Comparison of ENCODE assay signal across 8 cellular contexts in the genomic region with DNA sequence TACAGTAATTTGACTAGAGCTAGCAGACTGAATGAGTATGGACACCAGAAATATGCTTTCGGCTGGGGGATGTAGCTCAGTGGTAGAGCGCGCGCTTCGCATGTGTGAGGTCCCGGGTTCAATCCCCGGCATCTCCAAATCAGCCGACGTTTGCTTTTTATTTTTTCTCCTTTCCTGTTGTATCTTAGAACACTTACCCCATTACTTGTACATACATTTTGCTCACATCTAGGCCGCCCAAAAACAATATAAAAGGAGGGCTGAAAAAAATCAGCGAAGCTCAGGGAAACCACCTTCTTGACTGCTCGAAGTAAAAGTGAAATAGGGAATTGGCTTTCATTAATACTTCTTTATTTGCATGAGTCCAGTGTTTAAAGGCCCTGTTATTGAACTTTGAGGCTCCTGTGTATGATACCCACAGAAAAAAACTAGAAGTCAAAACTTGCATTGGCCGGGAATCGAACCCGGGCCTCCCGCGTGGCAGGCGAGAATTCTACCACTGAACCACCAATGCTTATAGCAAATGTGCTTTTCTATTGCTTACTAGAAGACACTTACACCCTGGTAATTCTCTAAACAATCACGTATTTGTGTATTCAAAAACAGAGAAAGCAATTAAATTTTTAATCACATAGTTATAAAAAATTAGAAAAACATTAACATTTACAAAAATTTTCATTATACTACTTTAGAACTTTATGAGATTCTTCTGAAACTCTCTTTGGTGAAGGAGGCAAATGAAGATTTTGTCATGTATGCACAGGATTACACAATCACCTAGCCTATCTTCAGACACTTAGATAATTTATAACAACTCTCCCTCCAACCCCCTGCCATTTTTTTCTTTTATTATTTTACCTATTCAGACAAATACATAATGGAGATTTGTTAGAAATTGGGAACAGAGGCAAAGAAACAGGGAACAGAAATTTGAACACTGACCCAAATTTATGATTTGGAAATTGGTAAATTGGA. TPM values are rescaled to one million over a fixed set of nuclear protein-coding genes. Genes with fewer than 3 reads are reported as not detected.
A peak's percentile ranks its signal among the peaks of the same experiment; 100 is the strongest.
DNase-seq lines count a peak whose midpoint lies in the region; ATAC-seq and TF ChIP-seq lines count a peak whose summit lies in the region.

No MANE protein-coding gene starts in this region.

- no peak for TF ChIP-seq CTCF in BE2C (IDR thresholded peaks at IDR 0.05; ENCODE audit: low read depth, low read length)

- no peaks in the 10 kb centered on the region for H3K9me3 ChIP-seq in BE2C

- H3K27me3 ChIP-seq in BE2C = no peaks in the 10 kb centered on the region

- H3K36me3 ChIP-seq in BE2C = no peaks in the 10 kb centered on the region

- peak; percentile 71 for ATAC-seq in GM19372 (IDR thresholded peaks at IDR 0.05; ENCODE audit: low read depth, unreplicated experiment)
- ATAC-seq in HG03469 (IDR thresholded peaks at IDR 0.05; ENCODE audit: unreplicated experiment) = peak; percentile 39
- ATAC-seq in left lobe of liver = peak; percentile 61

- DNase-seq in BE2C = peak; percentile 36
- peak; percentile 86 for DNase-seq in NCI-H526 treated with DMSO at 0.1 percent for 48 hours (lab: John Stamatoyannopoulos, UW)
- DNase-seq in activated CD4-positive, alpha-beta T cell treated with anti-CD3 and anti-CD28 coated beads, Interleukin-2, amount 50 U/mL, for 24 hours (ENCODE audit: low read depth in 1 of 2, low spot score in 1 of 2) = peak; percentile 70 to 79
- DNase-seq in dermis blood vessel endothelial cell = peak; percentile 89
- DNase-seq in left lobe of liver (ENCODE audit: low spot score) = peak; percentile 78
- peak; percentile 76 for DNase-seq in stimulated activated CD4-positive, alpha-beta T cell treated with anti-CD3 and anti-CD28 coated beads, Interleukin-1b, Interleukin-23, amount 100 ng/mL, for 48 hours

- no peaks in the 10 kb centered on the region for H3K4me1 ChIP-seq in BE2C

- H3K4me3 ChIP-seq in BE2C (ENCODE audit: low read depth, low read length) = peak overlapping the region; percentile 66

RNA-seq across cellular contexts. Expression of a gene that starts 35.2 kb away (rescaled TPM):
- 1.5 TPM for polyA plus RNA-seq in BE2C (2012; ENCODE audit: insufficient read depth, insufficient read length, low read depth)
- 68.1 and 105 TPM in 2 replicates for total RNA-seq in dermis blood vessel endothelial cell
- 3.2 TPM for total RNA-seq in left lobe of liver

Comparison
In these comparisons a context has a peak if more than half of its experiments do, and no peak if none do; other contexts are left out.
1. Peak in every context shown above with its lines: DNase-seq, ATAC-seq and H3K4me3 ChIP-seq.
2. DNase-seq: peak in every context shown above with its lines; median percentile 89 in dermis blood vessel endothelial cell; 86 in NCI-H526 treated with DMSO at 0.1 percent for 48 hours; 78 in left lobe of liver; 76 in stimulated activated CD4-positive, alpha-beta T cell treated with anti-CD3 and anti-CD28 coated beads, Interleukin-1b, Interleukin-23, amount 100 ng/mL, for 48 hours; 74 in activated CD4-positive, alpha-beta T cell treated with anti-CD3 and anti-CD28 coated beads, Interleukin-2, amount 50 U/mL, for 24 hours; 36 in BE2C.
3. RNA of a gene that starts 35.2 kb away (total RNA-seq): 68.1 to 105 TPM in dermis blood vessel endothelial cell; 3.2 TPM in left lobe of liver (single experiment); every median in the first group is over 10 times any median in the second.